8 cellular contexts compared by ENCODE assay signal in genomic region chr19:45038931-45039893, GRCh38. TPM values are rescaled to one million over a fixed set of nuclear protein-coding genes. Genes with fewer than 3 reads are reported as not detected.
A peak's percentile ranks its signal among the peaks of the same experiment; 100 is the strongest.
DNase-seq lines count a peak whose midpoint lies in the region; TF ChIP-seq lines count a peak whose summit lies in the region.

Gene CLASRP (plus strand): TSS chr19:45039045. CDS start chr19:45040213, 1,168 bp downstream.

- H3K9me3 ChIP-seq in Loucy (ENCODE audit: insufficient read depth, low read depth, low read length) (no peaks in the 10 kb centered on the region), SJCRH30 (replicated peaks) (no peaks in the 10 kb centered on the region), neuron (ENCODE audit: low read length) (no peaks in the 10 kb centered on the region)

- H3K27me3 ChIP-seq in Loucy (ENCODE audit: insufficient read depth, low read length, poor library complexity, severe bottlenecking) (no peaks in the 10 kb centered on the region), SJCRH30 (no peaks in the 10 kb centered on the region), neuron (ENCODE audit: insufficient read depth, low read length) (no peaks in the 10 kb centered on the region)

- H3K4me3 ChIP-seq in Loucy (ENCODE audit: low read length, poor library complexity, severe bottlenecking): peak within 1 kb of the TSS; percentile 100
- H3K4me3 ChIP-seq in SJCRH30: peak within 1 kb of the TSS; percentile 85
- H3K4me3 ChIP-seq in foreskin fibroblast (ENCODE audit: low read depth in 1 of 2, low read length in 2 of 2): peak within 1 kb of the TSS; percentile 80 to 90
- peak within 1 kb of the TSS; percentile 100 for H3K4me3 ChIP-seq in neuron (ENCODE audit: low read length)

- no peaks in the 10 kb centered on the region for H3K9me2 ChIP-seq in Loucy (replicated peaks; ENCODE audit: low read depth, low read length)

- H3F3A ChIP-seq in Loucy (ENCODE audit: low read depth): no peaks in the 10 kb centered on the region

- peak within 1 kb of the TSS; percentile 95 for H3K9ac ChIP-seq in Loucy (ENCODE audit: low read depth, low read length, poor library complexity, severe bottlenecking)

- peak within 1 kb of the TSS; percentile 62 for H3K27ac ChIP-seq in SJCRH30

- H2AFZ ChIP-seq in Loucy (ENCODE audit: low read length): peak within 1 kb of the TSS; percentile 99
- no peak within 1 kb of the TSS for H2AFZ ChIP-seq in neuron (ENCODE audit: low read depth, low read length)

- no peak for TF ChIP-seq CTCF in Loucy (conservative IDR thresholded peaks at IDR 0.05; ENCODE audit: low read length)
- TF ChIP-seq CTCF in foreskin fibroblast (IDR thresholded peaks at IDR 0.05; ENCODE audit: low read depth, low read length): no peak

- peak; percentile 94 for DNase-seq in Daoy (ENCODE audit: low read depth)
- DNase-seq in GOT3 (lab: John Stamatoyannopoulos, UW): peak; percentile 61
- peak; percentile 89 to 91 for DNase-seq in SJCRH30
- DNase-seq in activated gamma-delta T cell treated with Interleukin-2 at 50 U/mL for 16 hours: peak; percentile 87
- DNase-seq in foreskin fibroblast: peak; percentile 89 to 97
- peak; percentile 82 for DNase-seq in stromal cell of bone marrow (ENCODE audit: low read depth)

- H3K4me1 ChIP-seq in Loucy (ENCODE audit: insufficient read depth, low read length, poor library complexity, severe bottlenecking): peaks cover 22% of the 10 kb centered on the region
- H3K4me1 ChIP-seq in SJCRH30: peaks cover 8% of the 10 kb centered on the region; the same call in 1 of the 2 replicates
- H3K4me1 ChIP-seq in neuron (ENCODE audit: insufficient read depth, low read length): peaks cover 11% of the 10 kb centered on the region

- peaks cover 20% of the 10 kb centered on the region; the same call in 1 of the 2 replicates for H3K36me3 ChIP-seq in Loucy (ENCODE audit: insufficient read depth, low read length)
- peaks cover 40% of the 10 kb centered on the region for H3K36me3 ChIP-seq in SJCRH30
- H3K36me3 ChIP-seq in neuron (ENCODE audit: insufficient read depth, low read length): peaks cover 30% of the 10 kb centered on the region

- peak within 1 kb of the TSS; percentile 100 for H3K4me2 ChIP-seq in Loucy (ENCODE audit: low read depth, low read length, poor library complexity, severe bottlenecking)

- peaks cover 36% of the 10 kb centered on the region for H4K20me1 ChIP-seq in Loucy (ENCODE audit: insufficient read depth, low read length, poor library complexity, severe bottlenecking)

- H3K79me2 ChIP-seq in Loucy (ENCODE audit: insufficient read depth, low read length): peaks cover 50% of the 10 kb centered on the region

RNA-seq across cellular contexts. Expression of gene CLASRP, which starts in this region (rescaled TPM):
- 61.6 and 80.7 TPM in 2 replicates for total RNA-seq in Daoy (2014; rRNA removed; shearing (Covaris generic))
- 26.4 and 39.8 TPM in 2 replicates for total RNA-seq in SJCRH30 (2014; rRNA removed; shearing (Covaris generic))

Comparison
In these comparisons a context has a peak if more than half of its experiments do, and no peak if none do; other contexts are left out.
1. Peak in every context shown above with its lines: DNase-seq, H3K4me3 ChIP-seq and H3K27ac ChIP-seq.